ENCODE assay signal across 15 cellular contexts in genomic region chr15:95556866-95557225, GRCh38.
DNase-seq lines count a peak whose midpoint lies in the region; ATAC-seq and TF ChIP-seq lines count a peak whose summit lies in the region.
"Had no signal": no experiment of that assay in that cellular context is flagged by ENCODE, and none has a peak within 500 bp of the region (broad histone marks: within the 10 kb centered on the region; RNA-seq: fewer than 3 reads in every experiment).

No MANE protein-coding gene starts in this region.

- H3K36me3 ChIP-seq in PC-9 (ENCODE audit: low read depth) = 0 out of 2 replicates have a peak, but pooled peaks cover 10% of the 10 kb centered on the region
- H3K36me3 ChIP-seq: BLaER1 treated with 17β-estradiol and CSF1 and Interleukin-3, amounts not matched to agents 10 nM and 100 nM; Peyer's patch had no signal

- H3K79me2 ChIP-seq in PC-9 (ENCODE audit: low read depth) = no peaks in the 10 kb centered on the region

- no peak overlapping the region for H2AFZ ChIP-seq in PC-9

- no peak overlapping the region for H3K4me3 ChIP-seq in PC-9
- H3K4me3 ChIP-seq in fibroblast of the aortic adventitia (ENCODE audit: low read depth, low read length) = no peak overlapping the region
- H3K4me3 ChIP-seq: BLaER1 treated with 17β-estradiol and CSF1 and Interleukin-3, amounts not matched to agents 10 nM and 100 nM; Peyer's patch had no signal

- DNase-seq in PC-9 (no peak), fibroblast of the aortic adventitia (ENCODE audit: low read depth) (peak; percentile 56), pons (ENCODE audit: low spot score) (peak; percentile 2), NCI-H1694 treated with DMSO at 0.1 percent for 48 hours (lab: John Stamatoyannopoulos, UW) (no peak), NCI-H748 (lab: John Stamatoyannopoulos, UW; ENCODE audit: unreplicated experiment) (no peak)
- no peak for DNase-seq in effector memory CD8-positive, alpha-beta T cell
- no peak for DNase-seq in activated naive CD4-positive, alpha-beta T cell (lab: John Stamatoyannopoulos, UW)
- DNase-seq: activated T-cell treated with anti-CD3 and anti-CD28 coated beads, Interleukin-2, amount 50 U/mL, for 1 hour; Karpas-422; Peyer's patch; posterior cingulate gyrus had no signal

- H3K27ac ChIP-seq in C4-2B (peak overlapping the region; percentile 54), PC-9 (peak overlapping the region; percentile 80)
- H3K27ac ChIP-seq: Peyer's patch, VCaP had no signal

- H3K4me2 ChIP-seq in PC-9 = no peak overlapping the region

- no peaks in the 10 kb centered on the region for H3K27me3 ChIP-seq in PC-9 (ENCODE audit: insufficient read depth, low read depth)
- H3K27me3 ChIP-seq: BLaER1 treated with 17β-estradiol and CSF1 and Interleukin-3, amounts not matched to agents 10 nM and 100 nM; Peyer's patch had no signal

- no peaks in the 10 kb centered on the region for H3K9me2 ChIP-seq in PC-9 (ENCODE audit: insufficient read depth)

- no peaks in the 10 kb centered on the region for H3K36me3 Mint-ChIP-seq in effector memory CD8-positive, alpha-beta T cell (ENCODE audit: insufficient read depth)

- H3K9me3 ChIP-seq in PC-9 (ENCODE audit: insufficient read depth, low read depth) = peaks cover 16% of the 10 kb centered on the region
- H3K9me3 ChIP-seq: BLaER1 treated with 17β-estradiol and CSF1 and Interleukin-3, amounts not matched to agents 10 nM and 100 nM; Peyer's patch had no signal

- H3K4me3 Mint-ChIP-seq in effector memory CD8-positive, alpha-beta T cell = no peak overlapping the region
- H3K4me3 Mint-ChIP-seq: central memory CD8-positive, alpha-beta T cell had no signal

- peaks cover 0 to 37% of the 10 kb centered on the region in 2 donors for H3K27me3 Mint-ChIP-seq in effector memory CD8-positive, alpha-beta T cell

- CTCF ChIA-PET in PC-9 (lab: Charles Lee) = no interaction called here

- no peaks in the 10 kb centered on the region for H3K9me3 Mint-ChIP-seq in effector memory CD8-positive, alpha-beta T cell
- H3K9me3 Mint-ChIP-seq: central memory CD8-positive, alpha-beta T cell had no signal

- TF ChIP-seq CTCF in C4-2B (conservative IDR thresholded peaks at IDR 0.05) (no peak), PC-9 (conservative IDR thresholded peaks at IDR 0.05) (no peak), fibroblast of the aortic adventitia (IDR thresholded peaks at IDR 0.05; ENCODE audit: insufficient read depth, low read length) (no peak)

- BruUV-seq in PC-9 (replicated peaks; lab: Mats Ljungman, UMichigan) = no TSS peak

- H3K27ac Mint-ChIP-seq in effector memory CD8-positive, alpha-beta T cell = no peak overlapping the region

- no peaks in the 10 kb centered on the region for H3K4me1 Mint-ChIP-seq in effector memory CD8-positive, alpha-beta T cell (ENCODE audit: low read depth in 2 of 2)
- H3K4me1 Mint-ChIP-seq: central memory CD8-positive, alpha-beta T cell had no signal

- peaks cover 5% of the 10 kb centered on the region; the same call in 1 of the 2 replicates for H3F3A ChIP-seq in PC-9 (ENCODE audit: insufficient read depth, low read depth)

- H3K4me1 ChIP-seq in PC-9 (replicated peaks; ENCODE audit: insufficient read depth) = peaks cover 25% of the 10 kb centered on the region
- H3K4me1 ChIP-seq: Peyer's patch had no signal

- POLR2A ChIA-PET in PC-9 (lab: Charles Lee; ENCODE audit: unreplicated experiment) = no interaction called here

- H4K20me1 ChIP-seq in PC-9 (ENCODE audit: insufficient read depth) = no peaks in the 10 kb centered on the region
- H4K20me1 ChIP-seq: BLaER1 treated with 17β-estradiol and CSF1 and Interleukin-3, amounts not matched to agents 10 nM and 100 nM had no signal

- ATAC-seq in effector memory CD8-positive, alpha-beta T cell (replicated peaks) = no peak

- intact Hi-C loops in PC-9 (cut with micrococcal nuclease; ENCODE audit: unreplicated experiment) = no loop called here

Comparison
In these comparisons a context has a peak if more than half of its experiments do, and no peak if none do; other contexts are left out.
1. DNase-seq: peak in fibroblast of the aortic adventitia (single experiment) and pons (single experiment); none in PC-9 (0 of 2), NCI-H1694 treated with DMSO at 0.1 percent for 48 hours (single experiment), NCI-H748 (single experiment), effector memory CD8-positive, alpha-beta T cell (0 of 3) and activated naive CD4-positive, alpha-beta T cell (0 of 4).